1 cellular context compared by ENCODE assay signal in the genomic region with DNA sequence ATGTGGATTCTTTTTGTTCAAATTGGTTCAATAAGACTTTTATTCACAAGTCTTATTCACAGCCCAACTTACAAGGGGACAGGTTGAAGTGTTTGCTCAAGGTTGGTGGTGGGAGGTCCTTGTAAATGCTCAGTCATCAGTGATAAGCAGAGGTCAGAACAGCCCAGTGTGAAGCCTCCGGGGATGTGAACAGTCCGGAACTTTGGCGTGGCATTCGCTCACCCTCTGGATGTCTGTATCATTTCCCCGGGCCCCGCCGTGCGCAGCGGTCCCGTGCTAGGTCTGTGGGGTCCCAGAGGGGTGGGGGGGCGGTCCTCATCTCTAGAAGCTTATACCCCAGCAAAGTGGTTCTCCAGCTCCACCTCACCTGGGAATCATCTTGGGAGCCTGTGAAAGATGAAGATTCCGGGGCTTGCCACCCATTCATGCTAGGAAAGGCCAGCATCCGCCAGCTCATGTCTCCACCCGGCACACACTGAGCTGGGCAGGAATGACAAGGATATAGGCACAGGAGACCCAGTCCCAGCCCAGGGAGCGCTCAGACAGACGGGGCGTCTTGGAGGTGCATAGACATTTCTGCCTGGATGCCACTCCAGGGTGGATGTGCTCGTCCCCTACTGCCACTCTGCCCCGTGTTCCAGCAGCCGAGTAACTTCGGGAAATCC.
TF ChIP-seq lines count a peak whose summit lies in the region.

No MANE protein-coding gene starts in this region.

TF ChIP-seq in K562, 482 proteins besides CTCF, POLR2A, EP300 and RAD21 (continued from another document):
- TF ChIP-seq, protein P1, sequence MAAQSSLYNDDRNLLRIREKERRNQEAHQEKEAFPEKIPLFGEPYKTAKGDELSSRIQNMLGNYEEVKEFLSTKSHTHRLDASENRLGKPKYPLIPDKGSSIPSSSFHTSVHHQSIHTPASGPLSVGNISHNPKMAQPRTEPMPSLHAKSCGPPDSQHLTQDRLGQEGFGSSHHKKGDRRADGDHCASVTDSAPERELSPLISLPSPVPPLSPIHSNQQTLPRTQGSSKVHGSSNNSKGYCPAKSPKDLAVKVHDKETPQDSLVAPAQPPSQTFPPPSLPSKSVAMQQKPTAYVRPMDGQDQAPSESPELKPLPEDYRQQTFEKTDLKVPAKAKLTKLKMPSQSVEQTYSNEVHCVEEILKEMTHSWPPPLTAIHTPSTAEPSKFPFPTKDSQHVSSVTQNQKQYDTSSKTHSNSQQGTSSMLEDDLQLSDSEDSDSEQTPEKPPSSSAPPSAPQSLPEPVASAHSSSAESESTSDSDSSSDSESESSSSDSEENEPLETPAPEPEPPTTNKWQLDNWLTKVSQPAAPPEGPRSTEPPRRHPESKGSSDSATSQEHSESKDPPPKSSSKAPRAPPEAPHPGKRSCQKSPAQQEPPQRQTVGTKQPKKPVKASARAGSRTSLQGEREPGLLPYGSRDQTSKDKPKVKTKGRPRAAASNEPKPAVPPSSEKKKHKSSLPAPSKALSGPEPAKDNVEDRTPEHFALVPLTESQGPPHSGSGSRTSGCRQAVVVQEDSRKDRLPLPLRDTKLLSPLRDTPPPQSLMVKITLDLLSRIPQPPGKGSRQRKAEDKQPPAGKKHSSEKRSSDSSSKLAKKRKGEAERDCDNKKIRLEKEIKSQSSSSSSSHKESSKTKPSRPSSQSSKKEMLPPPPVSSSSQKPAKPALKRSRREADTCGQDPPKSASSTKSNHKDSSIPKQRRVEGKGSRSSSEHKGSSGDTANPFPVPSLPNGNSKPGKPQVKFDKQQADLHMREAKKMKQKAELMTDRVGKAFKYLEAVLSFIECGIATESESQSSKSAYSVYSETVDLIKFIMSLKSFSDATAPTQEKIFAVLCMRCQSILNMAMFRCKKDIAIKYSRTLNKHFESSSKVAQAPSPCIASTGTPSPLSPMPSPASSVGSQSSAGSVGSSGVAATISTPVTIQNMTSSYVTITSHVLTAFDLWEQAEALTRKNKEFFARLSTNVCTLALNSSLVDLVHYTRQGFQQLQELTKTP (IDR thresholded peaks at IDR 0.05; ENCODE audit: low read depth in 1 of 2, partially characterized antibody in 2 of 2) = no peak
- no peak for TF ChIP-seq ZNF146 (CRISPR knock-in tag; IDR thresholded peaks at IDR 0.05; ENCODE audit: unreplicated experiment)
- TF ChIP-seq NFE2 (IDR thresholded peaks at IDR 0.05; ENCODE audit: low read depth) = peak; percentile 81
- no peak for TF ChIP-seq ZNF696 (CRISPR knock-in tag; conservative IDR thresholded peaks at IDR 0.05)
- no peak for TF ChIP-seq ZC3H4 (CRISPR knock-in tag; IDR thresholded peaks at IDR 0.05; ENCODE audit: borderline replicate concordance)
- TF ChIP-seq MAFF (IDR thresholded peaks at IDR 0.05; ENCODE audit: low read length) = peak; percentile 30; the same call in 1 of the 2 replicates
- no peak for TF ChIP-seq PPARD (CRISPR knock-in tag; IDR thresholded peaks at IDR 0.05)
- TF ChIP-seq RBFOX2 (IDR thresholded peaks at IDR 0.05; ENCODE audit: low read depth, low read length) = peak; percentile 27; the same call in 1 of the 2 replicates
- peak; percentile 61; the same call in 1 of the 2 replicates for TF ChIP-seq ZNF316 (IDR thresholded peaks at IDR 0.05)
- no peak for TF ChIP-seq CSDE1 (IDR thresholded peaks at IDR 0.05)
- no peak for TF ChIP-seq NUFIP1 (IDR thresholded peaks at IDR 0.05; ENCODE audit: partially characterized antibody)
- no peak for TF ChIP-seq KAT8 (IDR thresholded peaks at IDR 0.05; ENCODE audit: low read depth)
- no peak for TF ChIP-seq SIRT6 (IDR thresholded peaks at IDR 0.05; ENCODE audit: low read depth, low read length)
- TF ChIP-seq KLF10 (CRISPR knock-in tag; IDR thresholded peaks at IDR 0.05) = no peak
- TF ChIP-seq PTRF (tag; IDR thresholded peaks at IDR 0.05) = no peak
- TF ChIP-seq ARHGAP35 (IDR thresholded peaks at IDR 0.05; ENCODE audit: partially characterized antibody) = no peak
- TF ChIP-seq, protein P2, sequence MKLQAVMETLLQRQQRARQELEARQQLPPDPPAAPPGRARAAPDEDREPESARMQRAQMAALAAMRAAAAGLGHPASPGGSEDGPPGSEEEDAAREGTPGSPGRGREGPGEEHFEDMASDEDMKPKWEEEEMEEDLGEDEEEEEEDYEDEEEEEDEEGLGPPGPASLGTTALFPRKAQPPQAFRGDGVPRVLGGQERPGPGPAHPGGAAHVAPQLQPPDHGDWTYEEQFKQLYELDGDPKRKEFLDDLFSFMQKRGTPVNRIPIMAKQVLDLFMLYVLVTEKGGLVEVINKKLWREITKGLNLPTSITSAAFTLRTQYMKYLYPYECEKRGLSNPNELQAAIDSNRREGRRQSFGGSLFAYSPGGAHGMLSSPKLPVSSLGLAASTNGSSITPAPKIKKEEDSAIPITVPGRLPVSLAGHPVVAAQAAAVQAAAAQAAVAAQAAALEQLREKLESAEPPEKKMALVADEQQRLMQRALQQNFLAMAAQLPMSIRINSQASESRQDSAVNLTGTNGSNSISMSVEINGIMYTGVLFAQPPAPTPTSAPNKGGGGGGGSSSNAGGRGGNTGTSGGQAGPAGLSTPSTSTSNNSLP (IDR thresholded peaks at IDR 0.05; ENCODE audit: borderline replicate concordance, low read depth, low read length) = no peak
- no peak for TF ChIP-seq HDGF (IDR thresholded peaks at IDR 0.05)
- TF ChIP-seq ZNF79 (CRISPR knock-in tag; IDR thresholded peaks at IDR 0.05; ENCODE audit: low read depth) = no peak
- TF ChIP-seq TFAM (CRISPR knock-in tag; conservative IDR thresholded peaks at IDR 0.05) = no peak
- TF ChIP-seq C11orf30 (IDR thresholded peaks at IDR 0.05; ENCODE audit: low read depth) = peak; percentile 61; the same call in 1 of the 2 replicates
- TF ChIP-seq, protein P3, sequence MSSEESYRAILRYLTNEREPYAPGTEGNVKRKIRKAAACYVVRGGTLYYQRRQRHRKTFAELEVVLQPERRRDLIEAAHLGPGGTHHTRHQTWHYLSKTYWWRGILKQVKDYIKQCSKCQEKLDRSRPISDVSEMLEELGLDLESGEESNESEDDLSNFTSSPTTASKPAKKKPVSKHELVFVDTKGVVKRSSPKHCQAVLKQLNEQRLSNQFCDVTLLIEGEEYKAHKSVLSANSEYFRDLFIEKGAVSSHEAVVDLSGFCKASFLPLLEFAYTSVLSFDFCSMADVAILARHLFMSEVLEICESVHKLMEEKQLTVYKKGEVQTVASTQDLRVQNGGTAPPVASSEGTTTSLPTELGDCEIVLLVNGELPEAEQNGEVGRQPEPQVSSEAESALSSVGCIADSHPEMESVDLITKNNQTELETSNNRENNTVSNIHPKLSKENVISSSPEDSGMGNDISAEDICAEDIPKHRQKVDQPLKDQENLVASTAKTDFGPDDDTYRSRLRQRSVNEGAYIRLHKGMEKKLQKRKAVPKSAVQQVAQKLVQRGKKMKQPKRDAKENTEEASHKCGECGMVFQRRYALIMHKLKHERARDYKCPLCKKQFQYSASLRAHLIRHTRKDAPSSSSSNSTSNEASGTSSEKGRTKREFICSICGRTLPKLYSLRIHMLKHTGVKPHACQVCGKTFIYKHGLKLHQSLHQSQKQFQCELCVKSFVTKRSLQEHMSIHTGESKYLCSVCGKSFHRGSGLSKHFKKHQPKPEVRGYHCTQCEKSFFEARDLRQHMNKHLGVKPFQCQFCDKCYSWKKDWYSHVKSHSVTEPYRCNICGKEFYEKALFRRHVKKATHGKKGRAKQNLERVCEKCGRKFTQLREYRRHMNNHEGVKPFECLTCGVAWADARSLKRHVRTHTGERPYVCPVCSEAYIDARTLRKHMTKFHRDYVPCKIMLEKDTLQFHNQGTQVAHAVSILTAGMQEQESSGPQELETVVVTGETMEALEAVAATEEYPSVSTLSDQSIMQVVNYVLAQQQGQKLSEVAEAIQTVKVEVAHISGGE (CRISPR knock-in tag; IDR thresholded peaks at IDR 0.05) = no peak
- 0 out of 2 replicates have a peak, but pooled peaks have one; percentile 15 for TF ChIP-seq POLR2G (IDR thresholded peaks at IDR 0.05; ENCODE audit: low read depth, low read length)
- TF ChIP-seq NFATC3 (IDR thresholded peaks at IDR 0.05) = no peak
- TF ChIP-seq, protein P4, sequence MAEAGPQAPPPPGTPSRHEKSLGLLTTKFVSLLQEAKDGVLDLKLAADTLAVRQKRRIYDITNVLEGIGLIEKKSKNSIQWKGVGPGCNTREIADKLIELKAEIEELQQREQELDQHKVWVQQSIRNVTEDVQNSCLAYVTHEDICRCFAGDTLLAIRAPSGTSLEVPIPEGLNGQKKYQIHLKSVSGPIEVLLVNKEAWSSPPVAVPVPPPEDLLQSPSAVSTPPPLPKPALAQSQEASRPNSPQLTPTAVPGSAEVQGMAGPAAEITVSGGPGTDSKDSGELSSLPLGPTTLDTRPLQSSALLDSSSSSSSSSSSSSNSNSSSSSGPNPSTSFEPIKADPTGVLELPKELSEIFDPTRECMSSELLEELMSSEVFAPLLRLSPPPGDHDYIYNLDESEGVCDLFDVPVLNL (CRISPR knock-in tag; IDR thresholded peaks at IDR 0.05; ENCODE audit: low read depth) = no peak
